ENCODE assay signal across 1 cellular context in the genomic region with DNA sequence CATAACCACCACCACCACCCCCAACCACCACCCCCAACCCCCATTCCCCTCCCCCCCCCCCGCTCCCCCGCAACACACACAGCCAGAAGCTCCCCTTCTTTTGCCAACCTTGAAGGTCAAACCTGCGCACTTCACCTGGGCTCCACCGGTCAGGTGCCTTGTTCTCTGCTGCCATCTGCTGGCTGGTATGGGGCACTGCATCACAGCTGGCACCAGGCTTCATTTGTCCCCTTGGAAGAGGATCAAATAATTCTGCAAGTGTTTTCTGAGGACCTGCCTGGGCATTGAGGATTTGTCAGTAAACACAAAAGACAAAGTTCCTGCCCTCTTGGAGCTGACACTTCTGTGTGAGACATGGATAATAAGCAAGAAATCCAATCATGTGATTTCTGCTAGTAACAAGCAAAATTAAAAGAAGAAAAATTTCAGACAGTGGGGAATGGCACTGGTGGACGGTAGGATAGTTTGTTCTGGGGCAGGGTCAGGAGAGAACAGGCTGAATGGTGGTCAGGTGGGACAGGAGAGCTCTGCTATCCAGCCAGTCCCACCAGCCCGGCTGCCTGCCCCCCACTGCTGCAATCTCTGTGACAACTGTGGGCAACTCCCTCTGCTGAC.
TF ChIP-seq lines count a peak whose summit lies in the region.

No MANE protein-coding gene starts in this region.

TF ChIP-seq in GM23338, 12 proteins besides CTCF, POLR2A, EP300 and RAD21 (continued from another document):
- TF ChIP-seq STAT1 (IDR thresholded peaks at IDR 0.05; ENCODE audit: unreplicated experiment) = no peak
